In the genomic region with DNA sequence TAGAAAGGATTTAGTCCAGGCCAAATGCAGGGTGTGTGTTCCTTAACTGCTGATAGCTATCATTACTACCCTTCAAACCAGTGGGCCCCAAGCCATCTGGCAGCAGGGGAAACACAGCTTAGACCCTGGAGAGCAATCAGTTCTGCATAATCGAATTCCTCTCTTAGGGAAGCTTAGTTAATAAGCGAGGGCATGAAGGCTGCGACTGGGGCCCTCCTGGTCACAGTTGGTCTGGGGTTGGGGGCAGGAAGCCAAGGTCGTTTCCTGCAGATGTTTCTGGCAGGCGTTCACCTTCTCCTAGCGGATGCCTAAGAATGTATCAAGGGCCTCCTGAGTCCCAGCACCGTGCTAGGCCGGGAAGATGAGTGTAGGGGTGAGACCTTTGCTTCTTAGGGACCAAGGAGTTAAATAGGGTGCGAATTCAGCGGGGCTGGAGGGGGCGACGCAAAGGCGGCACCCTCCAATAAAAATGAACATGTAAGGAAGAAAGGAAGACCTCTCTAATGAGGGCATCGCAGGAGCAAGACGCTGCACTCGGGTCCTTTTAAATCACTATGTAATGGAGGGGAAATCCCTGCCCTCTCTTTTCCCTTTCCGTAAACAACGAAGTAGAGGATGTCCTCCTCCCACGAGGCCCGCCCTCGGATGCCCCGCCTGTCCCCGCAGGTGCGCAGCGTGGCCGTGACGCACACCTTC, we compare ENCODE assay signal across 8 cellular contexts. TPM values are rescaled to one million over a fixed set of nuclear protein-coding genes. Genes with fewer than 3 reads are reported as not detected.
DNase-seq lines count a peak whose midpoint lies in the region; ATAC-seq and TF ChIP-seq lines count a peak whose summit lies in the region.

No MANE protein-coding gene starts in this region.

- H3K36me3 Mint-ChIP-seq in MCF 10A (ENCODE audit: insufficient read depth, unreplicated experiment), result peaks cover 6% of the 10 kb centered on the region

- peak overlapping the region; percentile 95 for H3K27ac Mint-ChIP-seq in MCF 10A (ENCODE audit: low read depth, unreplicated experiment)

- ATAC-seq in HG02943 (IDR thresholded peaks at IDR 0.05; ENCODE audit: low read depth, unreplicated experiment) (peak; percentile 7), left lobe of liver (peak; percentile 14)

- intact Hi-C loops in MCF 10A (cut with micrococcal nuclease), result loop anchor here (2.0 kb wide), 1 partner anchor 113 kb away; no protein-coding TSS in a partner anchor

- POLR2A ChIA-PET in GM10248 (lab: Yijun Ruan, JAX), result interaction anchor here (0.9 to 1.4 kb wide), 2 partner anchors 236 kb away, joined by 3 read pairs; a partner anchor contains a TSS
- POLR2A ChIA-PET in MCF 10A (lab: Yijun Ruan, JAX), result interaction anchor here (0.6 to 5.7 kb wide), 18 partner anchors 11 to 239 kb away, joined by 3 to 82 read pairs (median 7); a partner anchor contains a TSS

- no peaks in the 10 kb centered on the region for H3K9me3 Mint-ChIP-seq in MCF 10A (ENCODE audit: unreplicated experiment)

- peak overlapping the region; percentile 78 for H3K4me3 Mint-ChIP-seq in MCF 10A (ENCODE audit: unreplicated experiment)

- BruUV-seq in MCF 10A (replicated peaks; lab: Mats Ljungman, UMichigan), result no TSS peak

- CTCF ChIA-PET in GM10248 (lab: Yijun Ruan, JAX), result interaction anchor here (0.8 to 4.9 kb wide), 26 partner anchors 9 to 247 kb away, joined by 3 to 40 read pairs (median 7); a partner anchor contains a TSS
- CTCF ChIA-PET in MCF 10A (lab: Yijun Ruan, JAX), result interaction anchor here (0.6 to 8.7 kb wide), 34 partner anchors 10 to 492 kb away, joined by 3 to 64 read pairs (median 7); a partner anchor contains a TSS

- peaks cover 31% of the 10 kb centered on the region for H3K4me1 Mint-ChIP-seq in MCF 10A (ENCODE audit: insufficient read depth, unreplicated experiment)

- peak; percentile 47 for DNase-seq in GM10248 (ENCODE audit: extremely low spot score)
- peak; percentile 93 for DNase-seq in T follicular helper cell (ENCODE audit: low read depth)
- peak; percentile 35 for DNase-seq in MCF 10A (ENCODE audit: unreplicated experiment)
- DNase-seq in left lobe of liver (ENCODE audit: low spot score), result peak; percentile 83
- DNase-seq in stimulated activated CD4-positive, alpha-beta T cell treated with anti-CD3 and anti-CD28 coated beads, TNF-alpha, amount 100 ng/mL, for 24 hours (ENCODE audit: low read depth in 3 of 3), result peak; percentile 70 to 88 (median 76)
- DNase-seq in foreskin melanocyte, result no peak
- no peak for DNase-seq in AG08396 (ENCODE audit: low spot score)

- no peaks in the 10 kb centered on the region for H3K27me3 Mint-ChIP-seq in MCF 10A (ENCODE audit: insufficient read depth, unreplicated experiment)

- TF ChIP-seq CTCF in GM10248 (IDR thresholded peaks at IDR 0.05; ENCODE audit: control extremely low read depth, extremely low read depth, low read depth, missing control alignments) (no peak), MCF 10A (IDR thresholded peaks at IDR 0.05; ENCODE audit: unreplicated experiment) (no peak)

RNA-seq across cellular contexts. Expression of a gene that starts 16.5 kb away (rescaled TPM):
- 15.0 and 15.9 TPM in 2 replicates for total RNA-seq in MCF 10A (2022)
- 17.7 TPM for total RNA-seq in left lobe of liver

RNA-seq across cellular contexts. Expression of a gene that starts 27.3 kb away (rescaled TPM):
- total RNA-seq in MCF 10A (2022), result not detected in 2 replicates
- total RNA-seq in left lobe of liver, result not detected

Comparison
In these comparisons a context has a peak if more than half of its experiments do, and no peak if none do; other contexts are left out.
1. DNase-seq: peak in GM10248 (single experiment), T follicular helper cell (single experiment), MCF 10A (single experiment), left lobe of liver (single experiment) and stimulated activated CD4-positive, alpha-beta T cell treated with anti-CD3 and anti-CD28 coated beads, TNF-alpha, amount 100 ng/mL, for 24 hours (3 of 3); none in foreskin melanocyte (single experiment) and AG08396 (single experiment).